21 cellular contexts compared by ENCODE assay signal in genomic region chr12:16393126-16393525, GRCh38. TPM values are rescaled to one million over a fixed set of nuclear protein-coding genes. Genes with fewer than 3 reads are reported as not detected.
"Had no signal": no experiment of that assay in that cellular context is flagged by ENCODE, and none has a peak within 500 bp of the region (broad histone marks: within the 10 kb centered on the region; RNA-seq: fewer than 3 reads in every experiment).

No MANE protein-coding gene starts in this region.

- H3K27ac ChIP-seq: adrenal gland had no signal

- H3K4me1 ChIP-seq: adrenal gland had no signal

- H3K36me3 ChIP-seq: adrenal gland had no signal

- H3K4me3 ChIP-seq: adrenal gland had no signal

- DNase-seq: activated CD4-positive, alpha-beta T cell treated with anti-CD3 and anti-CD28 coated beads for 4 hours; activated CD8-positive, alpha-beta memory T cell treated with anti-CD3 and anti-CD28 coated beads, Interleukin-2, amount 50 U/mL, for 4 hours; activated CD8-positive, alpha-beta T cell treated with anti-CD3 and anti-CD28 coated beads for 36 hours; activated gamma-delta T cell treated with Interleukin-2 at 50 U/mL for 16 hours; activated naive CD4-positive, alpha-beta T cell treated with anti-CD3 and anti-CD28 coated beads, Interleukin-2, amount 10 ng/mL, durations not matched to agents 7 days and 5 days; activated naive CD8-positive, alpha-beta T cell treated with anti-CD3 and anti-CD28 coated beads, Interleukin-2, amount 10 ng/mL, durations not matched to agents 7 days and 5 days; activated T-cell treated with anti-CD3 and anti-CD28 coated beads, Interleukin-2, amount 50 U/mL, for 72 hours; adrenal gland; anterior cingulate cortex; cerebellar nuclear complex; Karpas-422; NCI-H1105 treated with DMSO at 0.1 percent for 48 hours; NCI-H146; NCI-H187 treated with DMSO at 0.1 percent for 48 hours; NCI-H2081 treated with DMSO at 0.1 percent for 48 hours; NCI-H446; NCI-H524; OCI-M1; Right ventricle myocardium superior; RPMI8226; T-cell had no signal

- H3K27me3 ChIP-seq: adrenal gland had no signal

RNA-seq across cellular contexts. Expression of gene MGST1, which starts 45.7 kb away (rescaled TPM):
- total RNA-seq: activated CD8-positive, alpha-beta T cell treated with anti-CD3 and anti-CD28 coated beads for 36 hours; activated T-cell treated with anti-CD3 and anti-CD28 coated beads, Interleukin-2, amount 50 U/mL, for 72 hours had no signal
